Comparison of ENCODE assay signal across 1 cellular context in genomic region chr21:32403201-32403701, GRCh38.
TF ChIP-seq lines count a peak whose summit lies in the region.

No MANE protein-coding gene starts in this region.

TF ChIP-seq in IMR-90, 13 proteins besides CTCF, POLR2A, EP300 and RAD21:
- TF ChIP-seq SMC3 (IDR thresholded peaks at IDR 0.05; ENCODE audit: low read depth, low read length) (peak; percentile 90), MAZ (IDR thresholded peaks at IDR 0.05; ENCODE audit: borderline replicate concordance, low read depth, low read length) (no peak), RFX5 (IDR thresholded peaks at IDR 0.05; ENCODE audit: low read depth, low read length) (no peak), RCOR1 (IDR thresholded peaks at IDR 0.05; ENCODE audit: insufficient replicate concordance, low read length) (peak; percentile 58)
